In the genomic region with DNA sequence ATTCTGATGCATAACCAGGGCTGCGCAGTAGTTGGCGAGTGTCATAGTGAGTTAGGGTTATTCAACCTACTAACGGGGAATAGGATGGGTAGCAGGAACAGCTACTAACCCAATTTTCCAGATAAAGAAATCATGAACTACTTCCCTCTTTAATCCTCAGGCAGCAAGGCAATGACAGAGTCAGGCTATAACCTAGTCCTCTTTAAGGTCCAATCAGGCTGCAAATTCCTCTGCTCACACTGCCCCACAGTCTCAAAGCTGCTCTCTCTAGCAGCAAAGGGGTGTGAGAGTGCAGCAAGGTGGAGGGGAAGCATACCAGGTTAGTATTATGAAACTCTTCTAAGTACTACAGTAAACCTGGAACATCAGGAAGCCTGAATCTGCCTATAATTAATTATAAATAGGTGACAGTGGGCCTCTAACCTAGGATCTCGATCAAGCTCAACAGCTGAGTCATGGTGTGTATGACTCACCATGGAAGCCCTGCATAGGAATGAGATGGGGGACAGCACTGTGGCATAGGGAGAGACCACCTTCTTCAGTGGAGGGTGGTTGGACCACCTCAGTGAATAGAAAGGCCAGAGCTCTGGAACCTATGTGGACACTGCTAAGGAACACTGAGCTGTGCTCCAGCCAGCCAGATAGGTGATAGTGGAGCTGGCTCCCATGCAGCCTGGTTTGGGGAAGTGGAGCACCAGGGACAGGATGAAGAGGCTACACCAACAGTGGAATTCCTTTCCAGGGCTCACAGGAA, we compare ENCODE assay signal across 2 cellular contexts.
TF ChIP-seq lines count a peak whose summit lies in the region.

No MANE protein-coding gene starts in this region.

TF ChIP-seq in SK-N-SH, 30 proteins besides CTCF, POLR2A, EP300 and RAD21:
- TF ChIP-seq PBX3 (IDR thresholded peaks at IDR 0.05) (peak; percentile 31; the same call in 1 of the 2 replicates), FOSL2 (IDR thresholded peaks at IDR 0.05; ENCODE audit: borderline replicate concordance, low read depth) (peak; percentile 63), RXRA (IDR thresholded peaks at IDR 0.05; ENCODE audit: borderline replicate concordance, low read depth) (no peak), JUND (IDR thresholded peaks at IDR 0.05) (peak; percentile 67)
- TF ChIP-seq, protein P1, sequence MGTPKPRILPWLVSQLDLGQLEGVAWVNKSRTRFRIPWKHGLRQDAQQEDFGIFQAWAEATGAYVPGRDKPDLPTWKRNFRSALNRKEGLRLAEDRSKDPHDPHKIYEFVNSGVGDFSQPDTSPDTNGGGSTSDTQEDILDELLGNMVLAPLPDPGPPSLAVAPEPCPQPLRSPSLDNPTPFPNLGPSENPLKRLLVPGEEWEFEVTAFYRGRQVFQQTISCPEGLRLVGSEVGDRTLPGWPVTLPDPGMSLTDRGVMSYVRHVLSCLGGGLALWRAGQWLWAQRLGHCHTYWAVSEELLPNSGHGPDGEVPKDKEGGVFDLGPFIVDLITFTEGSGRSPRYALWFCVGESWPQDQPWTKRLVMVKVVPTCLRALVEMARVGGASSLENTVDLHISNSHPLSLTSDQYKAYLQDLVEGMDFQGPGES (IDR thresholded peaks at IDR 0.05; ENCODE audit: low read depth, low read length), result no peak

TF ChIP-seq in endothelial cell of umbilical vein, 7 proteins besides CTCF, POLR2A, EP300 and RAD21:
- peak; percentile 80 for TF ChIP-seq FOS (IDR thresholded peaks at IDR 0.05; ENCODE audit: borderline replicate concordance, insufficient read depth, low read length)
- no peak for TF ChIP-seq POLR2AphosphoS5 (IDR thresholded peaks at IDR 0.05; ENCODE audit: insufficient read depth, low read depth, low read length)
- TF ChIP-seq JUN (IDR thresholded peaks at IDR 0.05; ENCODE audit: borderline replicate concordance, insufficient read depth, insufficient read length, low read depth), result peak; percentile 74
- no peak for TF ChIP-seq GATA2 (IDR thresholded peaks at IDR 0.05; ENCODE audit: insufficient read depth, insufficient read length, low read depth, low read length)
- TF ChIP-seq MAX (IDR thresholded peaks at IDR 0.05; ENCODE audit: insufficient read depth, insufficient read length), result no peak
- TF ChIP-seq MYC (IDR thresholded peaks at IDR 0.05; ENCODE audit: low read depth, low read length), result no peak
- TF ChIP-seq EZH2 (IDR thresholded peaks at IDR 0.05; ENCODE audit: borderline replicate concordance, low read depth, low read length, severe bottlenecking), result no peak
